ENCODE assay signal across 7 cellular contexts in the genomic region with DNA sequence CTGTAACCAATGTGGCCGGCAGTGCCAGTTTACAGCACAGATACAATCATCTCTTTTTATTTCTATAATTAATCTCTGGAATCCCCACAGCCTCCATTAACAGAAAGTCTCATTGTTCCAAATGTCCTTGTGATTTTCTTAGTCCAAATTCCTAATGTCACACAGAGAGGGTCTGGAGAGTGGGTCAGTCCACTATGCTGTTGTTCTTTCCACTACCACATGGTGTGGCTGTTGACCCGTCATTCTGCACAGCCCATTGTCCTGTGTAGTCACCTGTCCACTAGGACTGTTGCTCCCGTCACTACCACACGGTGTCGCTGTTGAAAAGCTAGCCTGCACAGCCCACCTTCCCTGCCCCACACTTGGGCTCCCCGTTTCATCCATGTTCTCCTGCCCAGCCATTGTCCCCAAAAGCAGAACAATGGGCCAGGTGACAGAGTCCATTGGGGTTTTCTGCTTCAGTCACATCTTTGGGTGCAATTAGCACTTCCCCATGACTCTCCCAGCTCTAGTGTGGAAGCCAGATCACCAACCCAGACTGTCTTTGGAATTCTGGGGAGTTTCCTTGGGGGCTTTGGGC.
DNase-seq lines count a peak whose midpoint lies in the region; ATAC-seq and TF ChIP-seq lines count a peak whose summit lies in the region.

No MANE protein-coding gene starts in this region.

- peaks cover 14% of the 10 kb centered on the region for H3K4me1 Mint-ChIP-seq in nephron

- H3K4me1 ChIP-seq in Loucy (ENCODE audit: insufficient read depth, low read length, poor library complexity, severe bottlenecking), result no peaks in the 10 kb centered on the region

- H3K9ac ChIP-seq in Loucy (ENCODE audit: low read depth, low read length, poor library complexity, severe bottlenecking), result no peak overlapping the region

- no peaks in the 10 kb centered on the region for H3K79me2 ChIP-seq in Loucy (ENCODE audit: insufficient read depth, low read length)

- no peak overlapping the region for H3K4me3 Mint-ChIP-seq in nephron

- H3K4me2 ChIP-seq in Loucy (ENCODE audit: low read depth, low read length, poor library complexity, severe bottlenecking), result no peak overlapping the region

- H3K4me3 ChIP-seq in GM12864 (ENCODE audit: low read depth, low read length), result no peak overlapping the region
- H3K4me3 ChIP-seq in Loucy (ENCODE audit: low read length, poor library complexity, severe bottlenecking), result no peak overlapping the region

- no peak for DNase-seq in GM12864 (ENCODE audit: low read depth)
- DNase-seq in cerebellar cortex (ENCODE audit: low spot score), result peak; percentile 46
- DNase-seq in dedifferentiated amniotic fluid mesenchymal stem cell (ENCODE audit: extremely low spot score), result no peak

- H3K9me2 ChIP-seq in Loucy (replicated peaks; ENCODE audit: low read depth, low read length), result no peaks in the 10 kb centered on the region

- H3K27ac Mint-ChIP-seq in nephron, result no peak overlapping the region

- TF ChIP-seq CTCF in GM12864 (IDR thresholded peaks at IDR 0.05; ENCODE audit: low read depth, low read length, missing control alignments), result peak; percentile 64
- TF ChIP-seq CTCF in Loucy (conservative IDR thresholded peaks at IDR 0.05; ENCODE audit: low read length), result peak; percentile 51
- TF ChIP-seq CTCF in nephron (IDR thresholded peaks at IDR 0.05; ENCODE audit: unreplicated experiment in 3 of 3), result peak in 2 of 3 experiments; percentile 15 to 46

- no peaks in the 10 kb centered on the region for H3K27me3 ChIP-seq in Loucy (ENCODE audit: insufficient read depth, low read length, poor library complexity, severe bottlenecking)

- H2AFZ ChIP-seq in Loucy (ENCODE audit: low read length), result no peak overlapping the region

- ATAC-seq in GM19035 (IDR thresholded peaks at IDR 0.05; ENCODE audit: unreplicated experiment) (no peak), HG03442 (IDR thresholded peaks at IDR 0.05; ENCODE audit: unreplicated experiment) (no peak)

- no peaks in the 10 kb centered on the region for H3F3A ChIP-seq in Loucy (ENCODE audit: low read depth)

- H3K27me3 Mint-ChIP-seq in nephron (ENCODE audit: low read depth), result peaks cover 18% of the 10 kb centered on the region

- no peaks in the 10 kb centered on the region for H3K9me3 ChIP-seq in Loucy (ENCODE audit: insufficient read depth, low read depth, low read length)

- H3K36me3 Mint-ChIP-seq in nephron (ENCODE audit: low read depth), result no peaks in the 10 kb centered on the region

- H3K36me3 ChIP-seq in Loucy (ENCODE audit: insufficient read depth, low read length), result no peaks in the 10 kb centered on the region

- peaks cover 11% of the 10 kb centered on the region for H3K9me3 Mint-ChIP-seq in nephron

- no peaks in the 10 kb centered on the region for H4K20me1 ChIP-seq in Loucy (ENCODE audit: insufficient read depth, low read length, poor library complexity, severe bottlenecking)
